Comparison of ENCODE assay signal across 9 cellular contexts in the genomic region with DNA sequence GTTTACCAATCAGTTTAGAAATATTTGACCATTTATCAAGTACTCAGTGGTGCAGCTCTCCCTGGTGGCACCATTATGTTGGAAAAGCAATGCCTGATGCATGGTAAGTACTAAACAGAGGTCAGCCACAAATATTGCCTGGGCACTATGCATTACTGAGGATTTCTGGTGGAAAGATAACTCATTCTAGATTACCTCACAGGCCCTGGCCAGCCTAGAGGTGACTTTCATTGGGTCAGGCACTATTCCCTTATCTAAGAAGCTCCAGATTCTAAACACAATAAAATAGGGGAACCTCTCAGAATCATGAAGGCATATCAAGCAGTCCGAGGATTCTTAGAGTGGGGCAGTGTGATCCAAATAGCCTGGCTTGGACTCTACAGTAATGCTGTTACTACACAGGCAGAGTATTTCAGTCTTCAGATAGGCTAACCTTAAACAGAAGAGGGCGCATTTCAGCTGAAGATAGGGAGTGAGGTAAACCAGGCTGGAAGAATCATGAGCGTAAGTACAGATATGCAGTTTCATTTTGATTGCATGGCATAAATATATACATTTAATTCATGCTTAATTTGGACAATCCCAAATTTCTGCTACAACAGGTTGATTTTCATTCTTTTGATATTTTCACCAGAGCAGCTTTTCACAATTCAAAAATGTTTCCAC. TPM values are rescaled to one million over a fixed set of nuclear protein-coding genes. Genes with fewer than 3 reads are reported as not detected.
A peak's percentile ranks its signal among the peaks of the same experiment; 100 is the strongest.
DNase-seq lines count a peak whose midpoint lies in the region; ATAC-seq and TF ChIP-seq lines count a peak whose summit lies in the region.
"Had no signal": no experiment of that assay in that cellular context is flagged by ENCODE, and none has a peak within 500 bp of the region (broad histone marks: within the 10 kb centered on the region; RNA-seq: fewer than 3 reads in every experiment).

No MANE protein-coding gene starts in this region.

- H3K4me1 ChIP-seq in foreskin keratinocyte (no peaks in the 10 kb centered on the region), aorta (ENCODE audit: control insufficient read depth in 1 of 2, insufficient read depth in 2 of 2, low read length in 2 of 2) (no peaks in the 10 kb centered on the region)

- H3K36me3 ChIP-seq in aorta (ENCODE audit: control insufficient read depth in 1 of 2, insufficient read depth in 2 of 2, low read length in 1 of 2), result no peaks in the 10 kb centered on the region

- no peaks in the 10 kb centered on the region for H3K9me3 ChIP-seq in aorta (ENCODE audit: control insufficient read depth, low read length)

- CTCF ChIA-PET in GM10248 (lab: Yijun Ruan, JAX) (interaction anchor here (0.7 to 1.7 kb wide), 16 partner anchors 8 to 1023 kb away, joined by 3 to 12 read pairs (median 3); a partner anchor contains a TSS), RWPE1 (lab: Yijun Ruan, JAX) (interaction anchor here (0.5 to 1.0 kb wide), 5 partner anchors 26 to 1195 kb away, joined by 3 to 4 read pairs (median 4); no protein-coding TSS in a partner anchor)

- H3K27ac ChIP-seq in RWPE1, result no peak overlapping the region
- H3K27ac ChIP-seq in foreskin keratinocyte, result no peak overlapping the region
- H3K27ac ChIP-seq in aorta (ENCODE audit: low read depth in 1 of 2, low read length in 2 of 2), result no peak overlapping the region

- DNase-seq in GM10248 (ENCODE audit: extremely low spot score) (peak; percentile 36), RWPE1 (ENCODE audit: low spot score) (peak; percentile 57), foreskin keratinocyte (peak; percentile 17 to 50), aorta (no peak)
- DNase-seq in activated T-cell treated with anti-CD3 and anti-CD28 coated beads, Interleukin-2, amount 50 U/mL, for 48 hours, result no peak
- no peak for DNase-seq in activated naive CD4-positive, alpha-beta T cell treated with Interleukin-2 at 50 U/mL for 16 hours

- intact Hi-C loops in aorta (cut with DNase I), result no loop called here

- H3K4me3 ChIP-seq in aorta (ENCODE audit: low read length in 2 of 2), result no peak overlapping the region

- POLR2A ChIA-PET in GM10248 (lab: Yijun Ruan, JAX), result no interaction called here
- POLR2A ChIA-PET in RWPE1 (lab: Yijun Ruan, JAX; ENCODE audit: low non-redundant PET), result no interaction called here

- ATAC-seq in GM21526 (IDR thresholded peaks at IDR 0.05; ENCODE audit: low FRiP score, unreplicated experiment) (peak; percentile 91), HG03575 (IDR thresholded peaks at IDR 0.05; ENCODE audit: extremely low read depth, insufficient number of reproducible peaks, low FRiP score, unreplicated experiment) (peak; percentile 59), foreskin keratinocyte (peak; percentile 87), aorta (ENCODE audit: low FRiP score) (peak; percentile 30)

- no peaks in the 10 kb centered on the region for H3K27me3 ChIP-seq in foreskin keratinocyte
- no peaks in the 10 kb centered on the region for H3K27me3 ChIP-seq in aorta (ENCODE audit: control insufficient read depth in 1 of 2, insufficient read depth in 2 of 2, low read length in 1 of 2)

- 45% methylated on average over 3 of the region's 3 CpGs for WGBS in aorta, 2 donors

- peak; percentile 51 for TF ChIP-seq CTCF in GM10248 (IDR thresholded peaks at IDR 0.05; ENCODE audit: control extremely low read depth, extremely low read depth, low read depth, missing control alignments)
- peak; percentile 38 for TF ChIP-seq CTCF in RWPE1 (conservative IDR thresholded peaks at IDR 0.05; ENCODE audit: low read depth)
- TF ChIP-seq CTCF in foreskin keratinocyte (conservative IDR thresholded peaks at IDR 0.05), result peak; percentile 75

RNA-seq across cellular contexts. Expression of a gene that starts 12.1 kb away (rescaled TPM):
- not detected in 2 replicates for total RNA-seq in foreskin keratinocyte
- polyA plus RNA-seq in foreskin keratinocyte, result not detected in 2 replicates
- total RNA-seq in aorta, result not detected
- polyA plus RNA-seq in aorta, result not detected
- total RNA-seq: activated naive CD4-positive, alpha-beta T cell treated with anti-CD3 and anti-CD28 coated beads, Interleukin-2, amount 50 U/mL, for 72 hours had no signal

Comparison
In these comparisons a context has a peak if more than half of its experiments do, and no peak if none do; other contexts are left out.
1. DNase-seq: peak in GM10248 (single experiment), RWPE1 (single experiment) and foreskin keratinocyte (2 of 2); none in aorta (0 of 2), activated T-cell treated with anti-CD3 and anti-CD28 coated beads, Interleukin-2, amount 50 U/mL, for 48 hours (0 of 2) and activated naive CD4-positive, alpha-beta T cell treated with Interleukin-2 at 50 U/mL for 16 hours (single experiment).
2. ATAC-seq: peak in every context shown above with its lines; median percentile 91 in GM21526; 87 in foreskin keratinocyte; 59 in HG03575; 30 in aorta.
3. Peak in every context shown above with its lines, with median percentiles within 50 percentile points of each other: CTCF ChIP-seq.